ENCODE assay signal across 1 cellular context in genomic region chr6:88165087-88165876, GRCh38.
TF ChIP-seq lines count a peak whose summit lies in the region.

No MANE protein-coding gene starts in this region.

TF ChIP-seq in WTC11, 78 proteins besides CTCF, POLR2A, EP300 and RAD21 (continued from another document):
- TF ChIP-seq, protein P1, sequence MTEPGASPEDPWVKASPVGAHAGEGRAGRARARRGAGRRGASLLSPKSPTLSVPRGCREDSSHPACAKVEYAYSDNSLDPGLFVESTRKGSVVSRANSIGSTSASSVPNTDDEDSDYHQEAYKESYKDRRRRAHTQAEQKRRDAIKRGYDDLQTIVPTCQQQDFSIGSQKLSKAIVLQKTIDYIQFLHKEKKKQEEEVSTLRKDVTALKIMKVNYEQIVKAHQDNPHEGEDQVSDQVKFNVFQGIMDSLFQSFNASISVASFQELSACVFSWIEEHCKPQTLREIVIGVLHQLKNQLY (CRISPR knock-in tag; IDR thresholded peaks at IDR 0.05): no peak
- no peak for TF ChIP-seq NR1H2 (CRISPR knock-in tag; IDR thresholded peaks at IDR 0.05)
- TF ChIP-seq, protein P2, sequence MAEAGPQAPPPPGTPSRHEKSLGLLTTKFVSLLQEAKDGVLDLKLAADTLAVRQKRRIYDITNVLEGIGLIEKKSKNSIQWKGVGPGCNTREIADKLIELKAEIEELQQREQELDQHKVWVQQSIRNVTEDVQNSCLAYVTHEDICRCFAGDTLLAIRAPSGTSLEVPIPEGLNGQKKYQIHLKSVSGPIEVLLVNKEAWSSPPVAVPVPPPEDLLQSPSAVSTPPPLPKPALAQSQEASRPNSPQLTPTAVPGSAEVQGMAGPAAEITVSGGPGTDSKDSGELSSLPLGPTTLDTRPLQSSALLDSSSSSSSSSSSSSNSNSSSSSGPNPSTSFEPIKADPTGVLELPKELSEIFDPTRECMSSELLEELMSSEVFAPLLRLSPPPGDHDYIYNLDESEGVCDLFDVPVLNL (CRISPR knock-in tag; IDR thresholded peaks at IDR 0.05; ENCODE audit: borderline replicate concordance, low read depth): no peak
TF ChIP-seq in WTC11: peak in this region for 0.
